ENCODE assay signal across 12 cellular contexts in the genomic region with DNA sequence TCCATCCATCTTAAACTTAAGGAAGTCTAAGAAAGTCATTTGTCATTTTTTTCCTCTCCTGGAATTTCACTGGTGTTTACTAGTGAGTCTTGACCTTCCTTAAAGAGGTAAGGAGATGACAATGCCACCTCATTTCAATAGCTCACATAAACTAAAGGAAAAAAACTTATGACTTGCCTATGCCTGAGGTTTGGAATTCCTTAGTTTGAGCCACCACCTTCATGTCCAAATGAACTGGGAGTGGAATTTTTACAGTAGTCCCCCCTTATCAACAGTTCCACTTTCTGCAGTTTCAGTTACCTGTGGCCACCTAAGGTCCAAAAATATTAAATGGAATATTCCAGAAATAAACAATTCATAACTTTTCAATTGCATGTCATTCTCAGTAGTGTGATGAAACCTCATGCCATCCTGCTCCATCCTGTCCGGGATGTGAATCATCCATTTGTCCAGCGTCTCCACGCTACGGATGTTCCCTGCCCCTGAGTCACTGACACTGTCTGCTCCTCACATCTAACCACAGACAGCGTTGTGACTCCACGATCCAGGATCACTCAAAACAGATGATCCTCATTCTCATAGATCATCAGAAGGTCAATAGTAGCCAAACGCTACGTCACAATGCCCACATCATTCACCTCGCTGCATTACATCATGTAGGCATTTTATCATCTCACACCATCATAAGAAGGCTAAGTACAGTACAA.
DNase-seq lines count a peak whose midpoint lies in the region; ATAC-seq lines count a peak whose summit lies in the region.
"Had no signal": no experiment of that assay in that cellular context is flagged by ENCODE, and none has a peak within 500 bp of the region (broad histone marks: within the 10 kb centered on the region; RNA-seq: fewer than 3 reads in every experiment).

No MANE protein-coding gene starts in this region.

- peak overlapping the region in 6 of 10 donors; percentile 17 to 74 (median 63) for H3K27ac Mint-ChIP-seq in naive thymus-derived CD8-positive, alpha-beta T cell
- H3K27ac Mint-ChIP-seq: activated B cell treated with CpG ODN at 0.5 μM for 24 hours had no signal

- peak overlapping the region in 1 of 10 donors; percentile 1 for H3K4me3 Mint-ChIP-seq in naive thymus-derived CD8-positive, alpha-beta T cell
- H3K4me3 Mint-ChIP-seq: activated B cell treated with CpG ODN at 0.5 μM for 24 hours; activated naive CD8-positive, alpha-beta T cell treated with anti-CD3 and anti-CD28 coated beads for 36 hours; neural crest cell had no signal

- peaks cover 0 to 4% (median 0%) of the 10 kb centered on the region in 9 donors for H3K9me3 Mint-ChIP-seq in naive thymus-derived CD8-positive, alpha-beta T cell
- H3K9me3 Mint-ChIP-seq: activated B cell treated with CpG ODN at 0.5 μM for 24 hours; activated naive CD8-positive, alpha-beta T cell treated with anti-CD3 and anti-CD28 coated beads for 36 hours had no signal

- DNase-seq in Daoy (ENCODE audit: low read depth) (peak; percentile 72), NCI-H226 (peak; percentile 76), dermis blood vessel endothelial cell (peak; percentile 71), NCI-H1436 treated with DMSO at 0.1 percent for 48 hours (lab: John Stamatoyannopoulos, UW) (no peak), NCI-H2029 treated with DMSO at 0.1 percent for 48 hours (lab: John Stamatoyannopoulos, UW) (no peak)
- DNase-seq in naive thymus-derived CD8-positive, alpha-beta T cell: no peak
- DNase-seq: activated B cell treated with CpG ODN at 0.5 μM for 24 hours; activated naive CD8-positive, alpha-beta T cell treated with anti-CD3 and anti-CD28 coated beads for 36 hours; hippocampal formation had no signal

- POLR2A ChIA-PET in naive thymus-derived CD8-positive, alpha-beta T cell (lab: Charles Lee): no interaction called here

- peaks cover 23 to 51% (median 41%) of the 10 kb centered on the region in 4 donors for H3K4me1 Mint-ChIP-seq in naive thymus-derived CD8-positive, alpha-beta T cell
- H3K4me1 Mint-ChIP-seq: neural crest cell had no signal

- peaks cover 0 to 26% (median 5%) of the 10 kb centered on the region in 3 donors for H3K36me3 Mint-ChIP-seq in naive thymus-derived CD8-positive, alpha-beta T cell

- no peak for ATAC-seq in naive thymus-derived CD8-positive, alpha-beta T cell
- ATAC-seq in GM18907 (IDR thresholded peaks at IDR 0.05; ENCODE audit: unreplicated experiment) (no peak), HG02571 (IDR thresholded peaks at IDR 0.05; ENCODE audit: unreplicated experiment) (no peak)

- H3K27me3 Mint-ChIP-seq in naive thymus-derived CD8-positive, alpha-beta T cell: no peaks in the 10 kb centered on the region
- H3K27me3 Mint-ChIP-seq: activated B cell treated with CpG ODN at 0.5 μM for 24 hours; activated naive CD8-positive, alpha-beta T cell treated with anti-CD3 and anti-CD28 coated beads for 36 hours had no signal

Comparison
In these comparisons a context has a peak if more than half of its experiments do, and no peak if none do; other contexts are left out.
1. DNase-seq: peak in Daoy (single experiment), NCI-H226 (single experiment) and dermis blood vessel endothelial cell (single experiment); none in naive thymus-derived CD8-positive, alpha-beta T cell (0 of 10), NCI-H1436 treated with DMSO at 0.1 percent for 48 hours (single experiment) and NCI-H2029 treated with DMSO at 0.1 percent for 48 hours (single experiment).